ENCODE assay signal across 35 cellular contexts in genomic region chr9:8382266-8382665, GRCh38.
"Had no signal": no experiment of that assay in that cellular context is flagged by ENCODE, and none has a peak within 500 bp of the region (broad histone marks: within the 10 kb centered on the region; RNA-seq: fewer than 3 reads in every experiment).

No MANE protein-coding gene starts in this region.

- H3K27me3 Mint-ChIP-seq: activated B cell treated with CpG ODN at 0.5 μM for 24 hours; activated naive CD4-positive, alpha-beta T cell treated with anti-CD3 and anti-CD28 coated beads, Interleukin-2, amount 50 U/mL, for 24 hours; activated naive CD8-positive, alpha-beta T cell treated with anti-CD3 and anti-CD28 coated beads, Interleukin-2, amount 50 U/mL, for 24 hours; central memory CD8-positive, alpha-beta T cell; T-helper 17 cell had no signal

- H3K9me3 Mint-ChIP-seq: activated B cell treated with CpG ODN at 0.5 μM for 24 hours; activated CD8-positive, alpha-beta T cell treated with anti-CD3 and anti-CD28 coated beads for 36 hours; activated naive CD4-positive, alpha-beta T cell treated with anti-CD3 and anti-CD28 coated beads for 36 hours; activated naive CD4-positive, alpha-beta T cell treated with anti-CD3 and anti-CD28 coated beads, Interleukin-2, amount 50 U/mL, for 24 hours; activated naive CD8-positive, alpha-beta T cell treated with anti-CD3 and anti-CD28 coated beads for 36 hours; activated naive CD8-positive, alpha-beta T cell treated with anti-CD3 and anti-CD28 coated beads, Interleukin-2, amount 50 U/mL, for 24 hours; activated T-helper 1 cell treated with anti-CD3 and anti-CD28 coated beads, Interleukin-12 subunit alpha, Interleukin-12 subunit beta, Interleukin-2, Interleukin-4 antibody, amounts not matched to agents 30 ng/mL and 10 ng/mL and 1 ng/mL, durations not matched to agents 14 hours and 24 hours and 36 hours; activated T-helper 2 cell treated with anti-CD3 and anti-CD28 coated beads, Interferon-gamma antibody, Interleukin-2, Interleukin-4, amounts not matched to agents 10 μg/mL and 5 μg/mL and 100 μg/mL, durations not matched to agents 14 hours and 24 hours and 36 hours; central memory CD8-positive, alpha-beta T cell; effector memory CD8-positive, alpha-beta T cell; T-helper 2 cell treated with Interferon-gamma antibody and Interleukin-4, amounts not matched to agents 5 μg/mL and 100 μg/mL, for 36 hours had no signal

- H3K27ac ChIP-seq: adrenal gland, brain microvascular endothelial cell, epithelial cell of prostate, esophagus squamous epithelium, WERI-Rb-1 had no signal

- H3K4me1 ChIP-seq: adrenal gland, esophagus squamous epithelium had no signal

- H3K27ac Mint-ChIP-seq: activated B cell treated with CpG ODN at 0.5 μM for 24 hours; activated CD8-positive, alpha-beta memory T cell treated with anti-CD3 and anti-CD28 coated beads, Interleukin-2, amount 10 ng/mL, durations not matched to agents 7 days and 5 days; activated CD8-positive, alpha-beta T cell treated with anti-CD3 and anti-CD28 coated beads for 36 hours; activated naive CD4-positive, alpha-beta T cell treated with anti-CD3 and anti-CD28 coated beads for 36 hours; activated naive CD4-positive, alpha-beta T cell treated with anti-CD3 and anti-CD28 coated beads, Interleukin-2, amount 50 U/mL, for 24 hours; activated naive CD8-positive, alpha-beta T cell treated with anti-CD3 and anti-CD28 coated beads for 36 hours; activated naive CD8-positive, alpha-beta T cell treated with anti-CD3 and anti-CD28 coated beads, Interleukin-2, amount 50 U/mL, for 24 hours; activated T-helper 1 cell treated with anti-CD3 and anti-CD28 coated beads, Interleukin-12 subunit alpha, Interleukin-12 subunit beta, Interleukin-2, Interleukin-4 antibody, amounts not matched to agents 30 ng/mL and 10 ng/mL and 1 ng/mL, durations not matched to agents 14 hours and 24 hours and 36 hours; activated T-helper 2 cell treated with anti-CD3 and anti-CD28 coated beads, Interferon-gamma antibody, Interleukin-2, Interleukin-4, amounts not matched to agents 10 μg/mL and 5 μg/mL and 100 μg/mL, durations not matched to agents 14 hours and 24 hours and 36 hours; effector memory CD8-positive, alpha-beta T cell; T-helper 17 cell; T-helper 2 cell treated with Interferon-gamma antibody and Interleukin-4, amounts not matched to agents 5 μg/mL and 100 μg/mL, for 36 hours had no signal

- ATAC-seq: activated CD4-positive, CD25-positive, alpha-beta regulatory T cell treated with anti-CD3 and anti-CD28 coated beads, Interleukin-2, amount 50 U/mL, for 24 hours; activated CD8-positive, alpha-beta memory T cell treated with anti-CD3 and anti-CD28 coated beads, Interleukin-2, amount 10 ng/mL, durations not matched to agents 7 days and 5 days; activated CD8-positive, alpha-beta T cell treated with anti-CD3 and anti-CD28 coated beads for 36 hours; activated naive CD8-positive, alpha-beta T cell treated with anti-CD3 and anti-CD28 coated beads, Interleukin-2, amount 50 U/mL, for 24 hours; effector memory CD8-positive, alpha-beta T cell; T-helper 17 cell had no signal

- H3K9me3 ChIP-seq: adrenal gland, esophagus squamous epithelium had no signal

- H3K4me1 Mint-ChIP-seq: activated B cell treated with CpG ODN at 0.5 μM for 24 hours; activated CD8-positive, alpha-beta memory T cell treated with anti-CD3 and anti-CD28 coated beads, Interleukin-2, amount 10 ng/mL, durations not matched to agents 7 days and 5 days; activated naive CD4-positive, alpha-beta T cell treated with anti-CD3 and anti-CD28 coated beads, Interleukin-2, amount 50 U/mL, for 24 hours; activated naive CD8-positive, alpha-beta T cell treated with anti-CD3 and anti-CD28 coated beads for 36 hours; activated naive CD8-positive, alpha-beta T cell treated with anti-CD3 and anti-CD28 coated beads, Interleukin-2, amount 50 U/mL, for 24 hours; central memory CD8-positive, alpha-beta T cell; T-helper 17 cell had no signal

- H3K36me3 ChIP-seq: adrenal gland, brain microvascular endothelial cell, esophagus squamous epithelium, WERI-Rb-1 had no signal

- H3K36me3 Mint-ChIP-seq: activated CD8-positive, alpha-beta memory T cell treated with anti-CD3 and anti-CD28 coated beads, Interleukin-2, amount 10 ng/mL, durations not matched to agents 7 days and 5 days; activated naive CD4-positive, alpha-beta T cell treated with anti-CD3 and anti-CD28 coated beads, Interleukin-2, amount 50 U/mL, for 24 hours; activated naive CD8-positive, alpha-beta T cell treated with anti-CD3 and anti-CD28 coated beads for 36 hours had no signal

- H3K4me3 ChIP-seq: adrenal gland, esophagus squamous epithelium had no signal

- H3K4me3 Mint-ChIP-seq: activated B cell treated with CpG ODN at 0.5 μM for 24 hours; activated CD8-positive, alpha-beta memory T cell treated with anti-CD3 and anti-CD28 coated beads, Interleukin-2, amount 10 ng/mL, durations not matched to agents 7 days and 5 days; activated CD8-positive, alpha-beta T cell treated with anti-CD3 and anti-CD28 coated beads for 36 hours; activated naive CD4-positive, alpha-beta T cell treated with anti-CD3 and anti-CD28 coated beads for 36 hours; activated naive CD4-positive, alpha-beta T cell treated with anti-CD3 and anti-CD28 coated beads, Interleukin-2, amount 50 U/mL, for 24 hours; activated naive CD8-positive, alpha-beta T cell treated with anti-CD3 and anti-CD28 coated beads for 36 hours; activated naive CD8-positive, alpha-beta T cell treated with anti-CD3 and anti-CD28 coated beads, Interleukin-2, amount 50 U/mL, for 24 hours; activated T-helper 1 cell treated with anti-CD3 and anti-CD28 coated beads, Interleukin-12 subunit alpha, Interleukin-12 subunit beta, Interleukin-2, Interleukin-4 antibody, amounts not matched to agents 30 ng/mL and 10 ng/mL and 1 ng/mL, durations not matched to agents 14 hours and 24 hours and 36 hours; central memory CD8-positive, alpha-beta T cell; effector memory CD8-positive, alpha-beta T cell; T-helper 17 cell; T-helper 2 cell treated with Interferon-gamma antibody and Interleukin-4, amounts not matched to agents 5 μg/mL and 100 μg/mL, for 36 hours had no signal

- DNase-seq: activated B cell treated with CpG ODN at 0.5 μM for 24 hours; activated CD4-positive, alpha-beta T cell treated with anti-CD3 and anti-CD28 coated beads for 48 hours; activated CD4-positive, alpha-beta T cell treated with anti-CD3 and anti-CD28 coated beads, Interleukin-2, amount 50 U/mL, for 1 hour; activated CD4-positive, alpha-beta T cell treated with anti-CD3 and anti-CD28 coated beads, Interleukin-2, amount 50 U/mL, for 48 hours; activated CD8-positive, alpha-beta memory T cell treated with anti-CD3 and anti-CD28 coated beads, Interleukin-2, amount 10 ng/mL, durations not matched to agents 7 days and 5 days; activated CD8-positive, alpha-beta memory T cell treated with anti-CD3 and anti-CD28 coated beads, Interleukin-2, amount 50 U/mL, for 4 hours; activated CD8-positive, alpha-beta T cell treated with anti-CD3 and anti-CD28 coated beads for 36 hours; activated effector memory CD4-positive, alpha-beta T cell treated with anti-CD3 and anti-CD28 coated beads, Interleukin-2, amount 50 U/mL, for 16 hours; activated naive CD4-positive, alpha-beta T cell treated with anti-CD3 and anti-CD28 coated beads for 36 hours; activated naive CD8-positive, alpha-beta T cell treated with anti-CD3 and anti-CD28 coated beads for 36 hours; activated naive CD8-positive, alpha-beta T cell treated with anti-CD3 and anti-CD28 coated beads, Interleukin-2, amount 50 U/mL, for 24 hours; activated T-cell treated with anti-CD3 and anti-CD28 coated beads, Interleukin-2, amount 50 U/mL, for 1 hour; activated T-cell treated with anti-CD3 and anti-CD28 coated beads, Interleukin-2, amount 50 U/mL, for 48 hours; adrenal gland; amygdala; aorta; brain microvascular endothelial cell; cortex of kidney; dermis blood vessel endothelial cell; effector CD4-positive, alpha-beta T cell; effector memory CD8-positive, alpha-beta T cell; esophagus squamous epithelium; foreskin fibroblast; head of caudate nucleus; T-helper 1 cell; T-helper 17 cell; T1000; WERI-Rb-1 had no signal

- H3K27me3 ChIP-seq: adrenal gland, brain microvascular endothelial cell, esophagus squamous epithelium had no signal
